Comparison of ENCODE assay signal across 1 cellular context in the genomic region with DNA sequence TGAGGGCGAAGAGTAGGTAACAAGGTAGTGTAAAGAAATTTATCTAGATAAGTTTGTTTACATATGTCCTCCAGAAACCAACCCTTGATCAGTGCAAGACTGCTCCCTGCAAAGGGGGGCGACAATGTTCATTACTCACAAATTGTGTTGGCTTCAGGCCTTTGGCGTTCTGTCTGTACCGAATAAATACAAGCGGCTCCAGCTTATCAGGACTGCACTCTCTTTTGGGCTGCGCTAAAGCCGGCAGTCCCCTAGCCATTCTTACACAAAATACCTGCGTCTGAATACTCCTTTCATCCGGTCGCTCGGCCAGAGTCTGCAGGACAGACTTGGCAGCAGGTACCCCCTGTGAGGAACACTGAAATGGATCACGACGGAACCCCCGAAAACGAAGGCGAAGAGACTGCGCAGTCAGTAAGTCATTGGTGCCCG.
TF ChIP-seq lines count a peak whose summit lies in the region.

No MANE protein-coding gene starts in this region.

TF ChIP-seq in WTC11, 78 proteins besides CTCF, POLR2A, EP300 and RAD21 (continued from another document):
- TF ChIP-seq, protein P1, sequence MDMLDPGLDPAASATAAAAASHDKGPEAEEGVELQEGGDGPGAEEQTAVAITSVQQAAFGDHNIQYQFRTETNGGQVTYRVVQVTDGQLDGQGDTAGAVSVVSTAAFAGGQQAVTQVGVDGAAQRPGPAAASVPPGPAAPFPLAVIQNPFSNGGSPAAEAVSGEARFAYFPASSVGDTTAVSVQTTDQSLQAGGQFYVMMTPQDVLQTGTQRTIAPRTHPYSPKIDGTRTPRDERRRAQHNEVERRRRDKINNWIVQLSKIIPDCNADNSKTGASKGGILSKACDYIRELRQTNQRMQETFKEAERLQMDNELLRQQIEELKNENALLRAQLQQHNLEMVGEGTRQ (CRISPR knock-in tag; IDR thresholded peaks at IDR 0.05): no peak
- TF ChIP-seq ETV6 (CRISPR knock-in tag; IDR thresholded peaks at IDR 0.05) (no peak), ZNF671 (CRISPR knock-in tag; IDR thresholded peaks at IDR 0.05) (no peak), TCF7 (CRISPR knock-in tag; IDR thresholded peaks at IDR 0.05; ENCODE audit: low read depth) (no peak), CREB1 (CRISPR knock-in tag; IDR thresholded peaks at IDR 0.05) (no peak), NFE2L1 (CRISPR knock-in tag; IDR thresholded peaks at IDR 0.05) (no peak), ESRRA (CRISPR knock-in tag; IDR thresholded peaks at IDR 0.05; ENCODE audit: borderline replicate concordance) (no peak), KAT7 (CRISPR knock-in tag; IDR thresholded peaks at IDR 0.05; ENCODE audit: borderline replicate concordance) (no peak), TP53 (CRISPR knock-in tag; IDR thresholded peaks at IDR 0.05) (no peak), GTF2I (CRISPR knock-in tag; conservative IDR thresholded peaks at IDR 0.05) (no peak), OVOL2 (CRISPR knock-in tag; IDR thresholded peaks at IDR 0.05; ENCODE audit: borderline replicate concordance) (no peak), ZNF423 (CRISPR knock-in tag; IDR thresholded peaks at IDR 0.05) (no peak)
- TF ChIP-seq, protein P2, sequence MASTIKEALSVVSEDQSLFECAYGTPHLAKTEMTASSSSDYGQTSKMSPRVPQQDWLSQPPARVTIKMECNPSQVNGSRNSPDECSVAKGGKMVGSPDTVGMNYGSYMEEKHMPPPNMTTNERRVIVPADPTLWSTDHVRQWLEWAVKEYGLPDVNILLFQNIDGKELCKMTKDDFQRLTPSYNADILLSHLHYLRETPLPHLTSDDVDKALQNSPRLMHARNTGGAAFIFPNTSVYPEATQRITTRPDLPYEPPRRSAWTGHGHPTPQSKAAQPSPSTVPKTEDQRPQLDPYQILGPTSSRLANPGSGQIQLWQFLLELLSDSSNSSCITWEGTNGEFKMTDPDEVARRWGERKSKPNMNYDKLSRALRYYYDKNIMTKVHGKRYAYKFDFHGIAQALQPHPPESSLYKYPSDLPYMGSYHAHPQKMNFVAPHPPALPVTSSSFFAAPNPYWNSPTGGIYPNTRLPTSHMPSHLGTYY (CRISPR knock-in tag; IDR thresholded peaks at IDR 0.05): no peak
- TF ChIP-seq, protein P3, sequence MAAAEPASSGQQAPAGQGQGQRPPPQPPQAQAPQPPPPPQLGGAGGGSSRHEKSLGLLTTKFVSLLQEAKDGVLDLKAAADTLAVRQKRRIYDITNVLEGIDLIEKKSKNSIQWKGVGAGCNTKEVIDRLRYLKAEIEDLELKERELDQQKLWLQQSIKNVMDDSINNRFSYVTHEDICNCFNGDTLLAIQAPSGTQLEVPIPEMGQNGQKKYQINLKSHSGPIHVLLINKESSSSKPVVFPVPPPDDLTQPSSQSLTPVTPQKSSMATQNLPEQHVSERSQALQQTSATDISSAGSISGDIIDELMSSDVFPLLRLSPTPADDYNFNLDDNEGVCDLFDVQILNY (CRISPR knock-in tag; IDR thresholded peaks at IDR 0.05): no peak
- TF ChIP-seq, protein P4, sequence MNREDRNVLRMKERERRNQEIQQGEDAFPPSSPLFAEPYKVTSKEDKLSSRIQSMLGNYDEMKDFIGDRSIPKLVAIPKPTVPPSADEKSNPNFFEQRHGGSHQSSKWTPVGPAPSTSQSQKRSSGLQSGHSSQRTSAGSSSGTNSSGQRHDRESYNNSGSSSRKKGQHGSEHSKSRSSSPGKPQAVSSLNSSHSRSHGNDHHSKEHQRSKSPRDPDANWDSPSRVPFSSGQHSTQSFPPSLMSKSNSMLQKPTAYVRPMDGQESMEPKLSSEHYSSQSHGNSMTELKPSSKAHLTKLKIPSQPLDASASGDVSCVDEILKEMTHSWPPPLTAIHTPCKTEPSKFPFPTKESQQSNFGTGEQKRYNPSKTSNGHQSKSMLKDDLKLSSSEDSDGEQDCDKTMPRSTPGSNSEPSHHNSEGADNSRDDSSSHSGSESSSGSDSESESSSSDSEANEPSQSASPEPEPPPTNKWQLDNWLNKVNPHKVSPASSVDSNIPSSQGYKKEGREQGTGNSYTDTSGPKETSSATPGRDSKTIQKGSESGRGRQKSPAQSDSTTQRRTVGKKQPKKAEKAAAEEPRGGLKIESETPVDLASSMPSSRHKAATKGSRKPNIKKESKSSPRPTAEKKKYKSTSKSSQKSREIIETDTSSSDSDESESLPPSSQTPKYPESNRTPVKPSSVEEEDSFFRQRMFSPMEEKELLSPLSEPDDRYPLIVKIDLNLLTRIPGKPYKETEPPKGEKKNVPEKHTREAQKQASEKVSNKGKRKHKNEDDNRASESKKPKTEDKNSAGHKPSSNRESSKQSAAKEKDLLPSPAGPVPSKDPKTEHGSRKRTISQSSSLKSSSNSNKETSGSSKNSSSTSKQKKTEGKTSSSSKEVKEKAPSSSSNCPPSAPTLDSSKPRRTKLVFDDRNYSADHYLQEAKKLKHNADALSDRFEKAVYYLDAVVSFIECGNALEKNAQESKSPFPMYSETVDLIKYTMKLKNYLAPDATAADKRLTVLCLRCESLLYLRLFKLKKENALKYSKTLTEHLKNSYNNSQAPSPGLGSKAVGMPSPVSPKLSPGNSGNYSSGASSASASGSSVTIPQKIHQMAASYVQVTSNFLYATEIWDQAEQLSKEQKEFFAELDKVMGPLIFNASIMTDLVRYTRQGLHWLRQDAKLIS (CRISPR knock-in tag; IDR thresholded peaks at IDR 0.05; ENCODE audit: borderline replicate concordance): no peak
